ENCODE assay signal across 15 cellular contexts in the genomic region with DNA sequence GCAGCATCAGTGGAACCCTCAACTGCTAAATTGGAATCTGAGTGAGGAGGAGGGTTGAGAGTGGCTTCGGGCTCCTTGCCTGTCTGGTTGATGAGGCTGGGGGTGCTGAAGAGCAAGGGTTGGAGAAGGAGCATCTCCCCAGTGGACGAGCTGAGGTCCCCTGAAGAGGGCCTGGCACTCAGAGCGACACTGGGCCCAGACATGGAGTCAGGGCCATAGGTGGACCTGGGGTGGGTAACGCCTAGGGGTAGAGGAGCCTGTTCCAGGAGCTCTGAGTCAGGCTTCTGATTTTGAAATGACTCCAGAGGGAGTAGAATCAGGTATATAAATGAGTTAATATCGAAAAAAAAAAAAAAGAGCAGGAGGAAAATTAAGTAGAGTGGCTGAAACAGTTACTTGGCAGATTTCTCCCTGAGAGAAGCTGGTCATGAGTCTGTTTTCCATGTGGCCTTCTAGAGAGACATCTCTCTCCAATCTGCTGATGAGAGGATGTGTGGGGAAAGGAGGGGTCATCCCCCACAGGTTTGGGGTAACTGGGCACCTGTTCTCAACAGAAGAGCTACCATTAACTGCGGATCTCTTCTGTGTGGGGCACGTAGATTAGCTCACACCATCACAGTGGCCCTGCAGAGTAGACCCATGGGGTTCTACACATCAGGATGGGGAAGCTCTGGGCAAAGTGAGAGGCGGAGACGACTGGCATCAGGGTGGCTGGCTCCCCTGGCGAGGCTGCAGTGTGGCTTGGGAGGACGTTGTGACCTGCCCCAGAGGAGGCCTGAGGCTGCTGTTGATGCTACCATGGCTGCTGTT.
DNase-seq lines count a peak whose midpoint lies in the region; ATAC-seq and TF ChIP-seq lines count a peak whose summit lies in the region.
"Had no signal": no experiment of that assay in that cellular context is flagged by ENCODE, and none has a peak within 500 bp of the region (broad histone marks: within the 10 kb centered on the region; RNA-seq: fewer than 3 reads in every experiment).

No MANE protein-coding gene starts in this region.

- peaks cover 3 to 38% (median 31%) of the 10 kb centered on the region in 4 donors for H3K4me1 ChIP-seq in esophagus muscularis mucosa

- no peaks in the 10 kb centered on the region for H3K9me3 ChIP-seq in esophagus muscularis mucosa
- H3K9me3 ChIP-seq: thoracic aorta had no signal

- no peak for TF ChIP-seq EP300 in esophagus muscularis mucosa (IDR thresholded peaks at IDR 0.05)

- H3K27ac Mint-ChIP-seq in activated naive CD4-positive, alpha-beta T cell treated with anti-CD3 and anti-CD28 coated beads, Interleukin-2, amount 50 U/mL, for 24 hours = peak overlapping the region; percentile 63
- H3K27ac Mint-ChIP-seq in activated CD8-positive, alpha-beta T cell treated with anti-CD3 and anti-CD28 coated beads for 36 hours = peak overlapping the region; percentile 88
- peak overlapping the region; percentile 70 for H3K27ac Mint-ChIP-seq in stimulated activated naive B cell treated with anti-CD40 and anti-IgM and Interleukin-4, amounts not matched to agents 10 μg/mL and 1 μg/mL and 100 μg/mL, for 72 hours

- no peak for TF ChIP-seq CTCF in activated CD8-positive, alpha-beta T cell treated with anti-CD3 and anti-CD28 coated beads for 36 hours (IDR thresholded peaks at IDR 0.05)
- no peak for TF ChIP-seq CTCF in esophagus muscularis mucosa (IDR thresholded peaks at IDR 0.05)

- no peaks in the 10 kb centered on the region for H3K27me3 Mint-ChIP-seq in activated naive CD4-positive, alpha-beta T cell treated with anti-CD3 and anti-CD28 coated beads, Interleukin-2, amount 50 U/mL, for 24 hours
- no peaks in the 10 kb centered on the region for H3K27me3 Mint-ChIP-seq in activated CD8-positive, alpha-beta T cell treated with anti-CD3 and anti-CD28 coated beads for 36 hours
- no peaks in the 10 kb centered on the region for H3K27me3 Mint-ChIP-seq in stimulated activated naive B cell treated with anti-CD40 and anti-IgM and Interleukin-4, amounts not matched to agents 10 μg/mL and 1 μg/mL and 100 μg/mL, for 72 hours

- H3K36me3 Mint-ChIP-seq in activated naive CD4-positive, alpha-beta T cell treated with anti-CD3 and anti-CD28 coated beads, Interleukin-2, amount 50 U/mL, for 24 hours = peaks cover 17% of the 10 kb centered on the region
- H3K36me3 Mint-ChIP-seq in activated CD8-positive, alpha-beta T cell treated with anti-CD3 and anti-CD28 coated beads for 36 hours (ENCODE audit: low read depth) = peaks cover 46% of the 10 kb centered on the region
- peaks cover 27 to 56% of the 10 kb centered on the region in 2 donors for H3K36me3 Mint-ChIP-seq in stimulated activated naive B cell treated with anti-CD40 and anti-IgM and Interleukin-4, amounts not matched to agents 10 μg/mL and 1 μg/mL and 100 μg/mL, for 72 hours

- H3K36me3 ChIP-seq in esophagus muscularis mucosa = peaks cover 0 to 45% (median 19%) of the 10 kb centered on the region in 4 donors

- H3K4me1 Mint-ChIP-seq in activated naive CD4-positive, alpha-beta T cell treated with anti-CD3 and anti-CD28 coated beads, Interleukin-2, amount 50 U/mL, for 24 hours = peaks cover 24% of the 10 kb centered on the region
- H3K4me1 Mint-ChIP-seq in activated CD8-positive, alpha-beta T cell treated with anti-CD3 and anti-CD28 coated beads for 36 hours (ENCODE audit: low read depth) = peaks cover 51% of the 10 kb centered on the region
- H3K4me1 Mint-ChIP-seq in stimulated activated naive B cell treated with anti-CD40 and anti-IgM and Interleukin-4, amounts not matched to agents 10 μg/mL and 1 μg/mL and 100 μg/mL, for 72 hours = peaks cover 13 to 24% of the 10 kb centered on the region in 2 donors

- H3K4me3 Mint-ChIP-seq in activated naive CD4-positive, alpha-beta T cell treated with anti-CD3 and anti-CD28 coated beads, Interleukin-2, amount 50 U/mL, for 24 hours = no peak overlapping the region
- no peak overlapping the region for H3K4me3 Mint-ChIP-seq in activated CD8-positive, alpha-beta T cell treated with anti-CD3 and anti-CD28 coated beads for 36 hours
- no peak overlapping the region for H3K4me3 Mint-ChIP-seq in stimulated activated naive B cell treated with anti-CD40 and anti-IgM and Interleukin-4, amounts not matched to agents 10 μg/mL and 1 μg/mL and 100 μg/mL, for 72 hours

- no peak overlapping the region for H3K4me3 ChIP-seq in esophagus muscularis mucosa
- H3K4me3 ChIP-seq: thoracic aorta had no signal

- intact Hi-C loops in activated CD8-positive, alpha-beta T cell treated with anti-CD3 and anti-CD28 coated beads for 36 hours (cut with micrococcal nuclease) = no loop called here
- intact Hi-C loops in esophagus muscularis mucosa (cut with DNase I) = no loop called here

- CTCF ChIA-PET in activated CD8-positive, alpha-beta T cell treated with anti-CD3 and anti-CD28 coated beads for 36 hours (lab: Charles Lee) = interaction anchor here (0.7 to 1.8 kb wide), 4 partner anchors 9 to 118 kb away, joined by 3 to 5 read pairs (median 4); no protein-coding TSS in a partner anchor

- DNase-seq in activated naive CD4-positive, alpha-beta T cell treated with anti-CD3 and anti-CD28 coated beads, Interleukin-2, amount 50 U/mL, for 16 hours = no peak
- DNase-seq in activated CD8-positive, alpha-beta T cell treated with anti-CD3 and anti-CD28 coated beads for 36 hours = peak; percentile 25
- DNase-seq in esophagus muscularis mucosa (ENCODE audit: extremely low spot score) (no peak), SIG-M5 treated with dmso at 0.1 percent for 504 hours (lab: John Stamatoyannopoulos, UW; ENCODE audit: unreplicated experiment) (no peak), iPS-NIHi7 (ENCODE audit: extremely low spot score) (no peak)
- no peak for DNase-seq in stimulated activated naive B cell treated with anti-CD40 and anti-IgM and Interleukin-4, amounts not matched to agents 10 μg/mL and 1 μg/mL and 100 μg/mL, for 72 hours
- DNase-seq: amniotic stem cell; central memory CD4-positive, alpha-beta T cell; COR-L47; effector CD4-positive, alpha-beta T cell; islet precursor cell; NCI-H1436 treated with DMSO at 0.1 percent for 48 hours had no signal

- POLR2A ChIA-PET in activated CD8-positive, alpha-beta T cell treated with anti-CD3 and anti-CD28 coated beads for 36 hours (lab: Charles Lee) = interaction anchor here (0.5 to 2.7 kb wide), 9 partner anchors 8 to 93 kb away, joined by 3 to 10 read pairs (median 3); no protein-coding TSS in a partner anchor

- TF ChIP-seq POLR2A in esophagus muscularis mucosa (IDR thresholded peaks at IDR 0.05; ENCODE audit: low read depth) = no peak

- H3K27ac ChIP-seq in esophagus muscularis mucosa (replicated peaks in 1 of 4) = peak overlapping the region; percentile 21 to 72 (median 54)
- H3K27ac ChIP-seq: thoracic aorta had no signal

- H3K27me3 ChIP-seq in esophagus muscularis mucosa = no peaks in the 10 kb centered on the region

- WGBS in esophagus muscularis mucosa = 89% methylated on average over 7 of the region's 11 CpGs

- peak; percentile 86 for ATAC-seq in activated CD8-positive, alpha-beta T cell treated with anti-CD3 and anti-CD28 coated beads for 36 hours
- ATAC-seq in stimulated activated naive B cell treated with anti-CD40 and anti-IgM and Interleukin-4, amounts not matched to agents 10 μg/mL and 1 μg/mL and 100 μg/mL, for 72 hours (replicated peaks) = no peak
- no peak for ATAC-seq in HG03521 (IDR thresholded peaks at IDR 0.05; ENCODE audit: unreplicated experiment)

- H3K9me3 Mint-ChIP-seq in activated naive CD4-positive, alpha-beta T cell treated with anti-CD3 and anti-CD28 coated beads, Interleukin-2, amount 50 U/mL, for 24 hours = no peaks in the 10 kb centered on the region
- H3K9me3 Mint-ChIP-seq in activated CD8-positive, alpha-beta T cell treated with anti-CD3 and anti-CD28 coated beads for 36 hours = no peaks in the 10 kb centered on the region
- H3K9me3 Mint-ChIP-seq in stimulated activated naive B cell treated with anti-CD40 and anti-IgM and Interleukin-4, amounts not matched to agents 10 μg/mL and 1 μg/mL and 100 μg/mL, for 72 hours = peaks cover 0 to 1% of the 10 kb centered on the region in 2 donors
